Comparison of ENCODE assay signal across 9 cellular contexts in genomic region chr9:124306098-124306735, GRCh38. TPM values are rescaled to one million over a fixed set of nuclear protein-coding genes. Genes with fewer than 3 reads are reported as not detected.
DNase-seq lines count a peak whose midpoint lies in the region; ATAC-seq and TF ChIP-seq lines count a peak whose summit lies in the region.
"Had no signal": no experiment of that assay in that cellular context is flagged by ENCODE, and none has a peak within 500 bp of the region (broad histone marks: within the 10 kb centered on the region; RNA-seq: fewer than 3 reads in every experiment).

No MANE protein-coding gene starts in this region.

- no peaks in the 10 kb centered on the region for H3K9me3 ChIP-seq in body of pancreas
- H3K9me3 ChIP-seq in CD4-positive, alpha-beta T cell (ENCODE audit: control insufficient read depth, low read length) = no peaks in the 10 kb centered on the region
- H3K9me3 ChIP-seq: thoracic aorta had no signal

- H3K36me3 Mint-ChIP-seq in CD4-positive, alpha-beta T cell (ENCODE audit: low read depth) = no peaks in the 10 kb centered on the region

- ATAC-seq in body of pancreas = no peak
- no peak for ATAC-seq in CD4-positive, alpha-beta T cell (ENCODE audit: poor library complexity)

- no peaks in the 10 kb centered on the region for H3K4me1 Mint-ChIP-seq in CD4-positive, alpha-beta T cell (ENCODE audit: low read depth)

- no peak for TF ChIP-seq CTCF in body of pancreas (IDR thresholded peaks at IDR 0.05)
- TF ChIP-seq CTCF in CD4-positive, alpha-beta T cell (IDR thresholded peaks at IDR 0.05) = no peak

- POLR2A ChIA-PET in CD4-positive, alpha-beta T cell (lab: Charles Lee) = no interaction called here

- DNase-seq in ACHN (peak; percentile 67), HS-27A (ENCODE audit: low read depth) (peak; percentile 60), amniotic stem cell (lab: John Stamatoyannopoulos, UW) (peak; percentile 47), left kidney (ENCODE audit: low read depth, low spot score) (peak; percentile 64), body of pancreas (no peak), foreskin melanocyte (no peak), GOT3 (lab: John Stamatoyannopoulos, UW) (no peak)
- no peak for DNase-seq in CD4-positive, alpha-beta T cell

- no peaks in the 10 kb centered on the region for H3K9me3 Mint-ChIP-seq in CD4-positive, alpha-beta T cell

- no peaks in the 10 kb centered on the region for H3K4me1 ChIP-seq in body of pancreas

- intact Hi-C loops in body of pancreas (cut with DNase I) = no loop called here
- intact Hi-C loops in CD4-positive, alpha-beta T cell (cut with DNase I, micrococcal nuclease) = no loop called here

- no peak overlapping the region for H3K4me3 ChIP-seq in body of pancreas
- H3K4me3 ChIP-seq: thoracic aorta had no signal

- TF ChIP-seq POLR2A in body of pancreas (IDR thresholded peaks at IDR 0.05) = no peak

- no peaks in the 10 kb centered on the region for H3K27me3 Mint-ChIP-seq in CD4-positive, alpha-beta T cell

- 73 to 84% methylated on average over 12 to 13 of the region's 13 CpGs for WGBS in body of pancreas, 2 donors

- H3K4me3 Mint-ChIP-seq in CD4-positive, alpha-beta T cell = no peak overlapping the region

- in situ Hi-C loops in ACHN (cut with HindIII; ENCODE audit: low pct_ligation_motif_present, low pct_unique_long_range_greater_than_20kb, low sequenced_read_pairs) = no loop called here

- H3K27ac Mint-ChIP-seq in CD4-positive, alpha-beta T cell = no peak overlapping the region

- H3K27me3 ChIP-seq in body of pancreas = no peaks in the 10 kb centered on the region
- no peaks in the 10 kb centered on the region for H3K27me3 ChIP-seq in CD4-positive, alpha-beta T cell (ENCODE audit: control insufficient read depth, insufficient read depth, low read length)

- CTCF ChIA-PET in CD4-positive, alpha-beta T cell (lab: Charles Lee) = no interaction called here

- H3K27ac ChIP-seq in body of pancreas = no peak overlapping the region
- H3K27ac ChIP-seq in CD4-positive, alpha-beta T cell (ENCODE audit: low read depth, low read length) = no peak overlapping the region

- peaks cover 0 to 9% of the 10 kb centered on the region in 2 donors for H3K36me3 ChIP-seq in body of pancreas (replicated peaks in 1 of 2; ENCODE audit: insufficient read depth in 1 of 2, low read depth in 2 of 2)

RNA-seq across cellular contexts. Expression of gene NEK6, which starts 48.5 kb away (rescaled TPM):
- 10 to 100 TPM; 15.5 to 23.6 TPM for total RNA-seq in body of pancreas
- 1 to 10 TPM in 1 of 2 experiments, under 1 TPM in 1; 0.89 to 1.7 TPM for total RNA-seq in CD4-positive, alpha-beta T cell

Comparison
In these comparisons a context has a peak if more than half of its experiments do, and no peak if none do; other contexts are left out.
1. DNase-seq: peak in ACHN (single experiment), HS-27A (single experiment), amniotic stem cell (single experiment) and left kidney (single experiment); none in body of pancreas (0 of 4), CD4-positive, alpha-beta T cell (0 of 10), foreskin melanocyte (single experiment) and GOT3 (single experiment).
2. RNA of gene NEK6, which starts 48.5 kb away (total RNA-seq): 15.5 to 23.6 TPM in body of pancreas; 0.89 to 1.7 TPM in CD4-positive, alpha-beta T cell; every median in the first group is over 4 times any median in the second.